8 cellular contexts compared by ENCODE assay signal in the genomic region with DNA sequence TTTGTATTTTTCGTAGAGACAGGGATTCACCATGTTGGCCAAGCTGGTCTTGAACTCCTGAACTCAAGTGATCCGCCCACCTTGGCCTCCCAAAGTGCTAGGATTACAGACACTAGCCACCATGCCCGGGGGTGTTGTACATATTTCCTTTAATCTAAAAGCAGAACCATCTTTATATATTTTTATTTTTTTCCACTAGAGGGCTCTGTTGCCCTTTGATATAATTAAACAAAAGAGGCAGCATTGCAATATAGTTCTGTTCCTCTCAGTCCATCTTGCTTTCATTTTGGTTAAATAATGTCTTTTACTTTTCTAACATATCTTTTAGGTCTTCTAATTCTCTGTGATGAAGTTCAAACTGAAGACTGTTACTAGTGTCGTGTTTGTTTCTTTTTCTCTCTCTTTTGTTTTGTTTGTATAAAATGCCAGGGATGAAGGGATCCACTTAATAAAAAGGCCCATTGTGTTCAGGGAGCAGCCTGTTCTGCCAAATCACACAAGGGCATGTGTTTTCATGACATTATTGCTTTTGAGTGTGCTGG.
A peak's percentile ranks its signal among the peaks of the same experiment; 100 is the strongest.
DNase-seq lines count a peak whose midpoint lies in the region; ATAC-seq and TF ChIP-seq lines count a peak whose summit lies in the region.

No MANE protein-coding gene starts in this region.

- no peaks in the 10 kb centered on the region for H3K27me3 ChIP-seq in neuron (ENCODE audit: insufficient read depth, low read length)

- H3K27ac ChIP-seq in VCaP, result peak overlapping the region; percentile 84

- in situ Hi-C loops in GM13977 (cut with MboI; ENCODE audit: low pct_unique_long_range_greater_than_20kb, low sequenced_read_pairs, unreplicated experiment), result loop anchor here (10.0 kb wide), 1 partner anchor 112 kb away; no protein-coding TSS in a partner anchor

- peak; percentile 83 for ATAC-seq in HG02943 (IDR thresholded peaks at IDR 0.05; ENCODE audit: low read depth, unreplicated experiment)

- no peaks in the 10 kb centered on the region for H3K9me3 ChIP-seq in neuron (ENCODE audit: low read length)

- no peak overlapping the region for H3K4me3 ChIP-seq in fibroblast of mammary gland (ENCODE audit: control insufficient read depth, low read depth, low read length)
- no peak overlapping the region for H3K4me3 ChIP-seq in neuron (ENCODE audit: low read length)

- H2AFZ ChIP-seq in neuron (ENCODE audit: low read depth, low read length), result peak overlapping the region; percentile 48

- H3K4me1 ChIP-seq in neuron (ENCODE audit: insufficient read depth, low read length), result peaks cover 5% of the 10 kb centered on the region

- peak; percentile 34 for TF ChIP-seq CTCF in GM13977 (IDR thresholded peaks at IDR 0.05; ENCODE audit: extremely low read depth, insufficient read depth, missing control alignments)
- TF ChIP-seq CTCF in VCaP (conservative IDR thresholded peaks at IDR 0.05), result peak; percentile 45
- TF ChIP-seq CTCF in fibroblast of mammary gland (conservative IDR thresholded peaks at IDR 0.05; ENCODE audit: control insufficient read depth, insufficient read depth, low read depth, low read length), result peak; percentile 41

- DNase-seq in AML-193 (lab: John Stamatoyannopoulos, UW) (peak; percentile 62 to 68), GM13977 (ENCODE audit: low spot score) (peak; percentile 56), NCI-H2029 treated with DMSO at 0.1 percent for 48 hours (lab: John Stamatoyannopoulos, UW) (peak; percentile 81), fibroblast of mammary gland (ENCODE audit: low read depth) (peak; percentile 66)
- DNase-seq in stimulated activated CD8-positive, alpha-beta memory T cell treated with anti-CD3 and anti-CD28 coated beads, Interleukin-4, amount 100 ng/mL, for 48 hours, result no peak

- peaks cover 2% of the 10 kb centered on the region for H3K36me3 ChIP-seq in neuron (ENCODE audit: insufficient read depth, low read length)
